9 cellular contexts compared by ENCODE assay signal in the genomic region with DNA sequence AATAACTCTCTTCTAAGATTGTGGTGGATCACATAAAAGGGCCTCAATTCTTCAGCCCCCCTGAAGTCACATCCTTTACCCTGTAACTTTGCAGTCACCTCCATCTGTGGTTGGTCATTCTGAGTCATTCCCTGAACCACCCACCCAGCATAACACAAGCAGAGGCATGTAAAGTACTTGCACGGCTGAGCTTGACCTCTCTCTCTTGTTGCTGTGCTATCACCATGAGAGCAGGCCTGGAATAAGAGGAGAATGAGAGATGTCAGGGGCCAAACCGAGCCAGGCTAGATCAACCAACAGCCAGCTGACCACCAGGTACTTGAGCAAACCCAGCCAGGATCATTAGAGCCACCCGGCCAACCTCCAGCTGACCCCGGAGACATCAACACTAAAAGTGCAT. TPM values are rescaled to one million over a fixed set of nuclear protein-coding genes. Genes with fewer than 3 reads are reported as not detected.
DNase-seq lines count a peak whose midpoint lies in the region; ATAC-seq and TF ChIP-seq lines count a peak whose summit lies in the region.
"Had no signal": no experiment of that assay in that cellular context is flagged by ENCODE, and none has a peak within 500 bp of the region (broad histone marks: within the 10 kb centered on the region; RNA-seq: fewer than 3 reads in every experiment).

No MANE protein-coding gene starts in this region.

- no peak overlapping the region for H3K9ac ChIP-seq in adipocyte (ENCODE audit: low read length)

- no peak for TF ChIP-seq CTCF in dorsolateral prefrontal cortex (IDR thresholded peaks at IDR 0.05 in 54 of 56, conservative IDR thresholded peaks at IDR 0.05 in 2 of 56; ENCODE audit: low read depth in 1 of 56, partially characterized antibody in 56 of 56)

- intact Hi-C loops in dorsolateral prefrontal cortex (cut with DNase I): no loop called here

- no peaks in the 10 kb centered on the region for H3K36me3 ChIP-seq in adipocyte (ENCODE audit: control insufficient read depth, insufficient read depth, low read length, severe bottlenecking)

- CTCF ChIA-PET in HEK293T (lab: Yijun Ruan, JAX): interaction anchor here (1.3 kb wide), 1 partner anchor 13 kb away, joined by 4 read pairs; the partner anchor contains the start of gene STK17A

- H3K27ac ChIP-seq in dorsolateral prefrontal cortex: no peak overlapping the region
- H3K27ac ChIP-seq: VCaP had no signal

- no peak for DNase-seq in activated T-cell treated with anti-CD3 and anti-CD28 coated beads, Interleukin-2, amount 50 U/mL, for 72 hours
- DNase-seq in activated T-cell treated with anti-CD3 and anti-CD28 coated beads for 4 hours: no peak
- DNase-seq in adipocyte (ENCODE audit: low read depth): peak; percentile 28
- DNase-seq in stromal cell of bone marrow (ENCODE audit: low read depth): peak; percentile 65
- DNase-seq in dorsolateral prefrontal cortex: no peak
- DNase-seq in HEK293T (ENCODE audit: extremely low spot score): no peak
- no peak for DNase-seq in NCI-H526 (lab: John Stamatoyannopoulos, UW)

- H3K4me3 ChIP-seq in adipocyte (ENCODE audit: low read length) (no peak overlapping the region), dorsolateral prefrontal cortex (no peak overlapping the region)

- POLR2A ChIA-PET in HEK293T (lab: Yijun Ruan, JAX): no interaction called here

- H3K9me3 ChIP-seq in adipocyte (ENCODE audit: control insufficient read depth, low read length): no peaks in the 10 kb centered on the region

- H3K36me3 Mint-ChIP-seq in activated T-cell treated with anti-CD3 and anti-CD28 coated beads, Interleukin-2, amount 50 U/mL, for 72 hours (ENCODE audit: insufficient read depth in 2 of 2): no peaks in the 10 kb centered on the region

- ATAC-seq in activated T-cell treated with anti-CD3 and anti-CD28 coated beads, Interleukin-2, amount 50 U/mL, for 72 hours (replicated peaks in 1 of 2): peak; percentile 52 to 59
- peak; percentile 49 for ATAC-seq in HG03064 (IDR thresholded peaks at IDR 0.05; ENCODE audit: low read depth, unreplicated experiment)

- H3K9me3 Mint-ChIP-seq in activated T-cell treated with anti-CD3 and anti-CD28 coated beads, Interleukin-2, amount 50 U/mL, for 72 hours: no peaks in the 10 kb centered on the region

- H3K4me1 ChIP-seq in adipocyte (ENCODE audit: control insufficient read depth, insufficient read depth, low read length): peaks cover 14% of the 10 kb centered on the region

- H3K27me3 Mint-ChIP-seq in activated T-cell treated with anti-CD3 and anti-CD28 coated beads, Interleukin-2, amount 50 U/mL, for 72 hours (ENCODE audit: low read depth): peaks cover 10% of the 10 kb centered on the region

- no peak overlapping the region for H3K27ac Mint-ChIP-seq in activated T-cell treated with anti-CD3 and anti-CD28 coated beads, Interleukin-2, amount 50 U/mL, for 72 hours

- H3K27me3 ChIP-seq in adipocyte (replicated peaks; ENCODE audit: control insufficient read depth, insufficient read depth, low read length) (no peaks in the 10 kb centered on the region), dorsolateral prefrontal cortex (no peaks in the 10 kb centered on the region)

- H3K4me1 Mint-ChIP-seq in activated T-cell treated with anti-CD3 and anti-CD28 coated beads, Interleukin-2, amount 50 U/mL, for 72 hours (ENCODE audit: low read depth): peaks cover 41% of the 10 kb centered on the region

- H3K4me3 Mint-ChIP-seq in activated T-cell treated with anti-CD3 and anti-CD28 coated beads, Interleukin-2, amount 50 U/mL, for 72 hours: no peak overlapping the region

TF ChIP-seq in HEK293T, 16 proteins besides CTCF, POLR2A, EP300 and RAD21:
- TF ChIP-seq HDGF (IDR thresholded peaks at IDR 0.05; ENCODE audit: borderline replicate concordance) (no peak), FOXK2 (IDR thresholded peaks at IDR 0.05) (no peak), L3MBTL2 (conservative IDR thresholded peaks at IDR 0.05) (no peak), BHLHE40 (IDR thresholded peaks at IDR 0.05; ENCODE audit: borderline replicate concordance) (no peak)

RNA-seq across cellular contexts. Expression of gene STK17A, which starts 13.5 kb away (rescaled TPM):
- total RNA-seq in activated T-cell treated with anti-CD3 and anti-CD28 coated beads, Interleukin-2, amount 50 U/mL, for 72 hours: 10 to 100 TPM; 49.2 to 56.4 TPM
- 10 to 100 TPM in 68 of 120 experiments, 1 to 10 TPM in 52; 6.3 to 23.7 (median 10.4) TPM for total RNA-seq in dorsolateral prefrontal cortex

Comparison
In these comparisons a context has a peak if more than half of its experiments do, and no peak if none do; other contexts are left out.
1. DNase-seq: peak in adipocyte (single experiment) and stromal cell of bone marrow (single experiment); none in activated T-cell treated with anti-CD3 and anti-CD28 coated beads, Interleukin-2, amount 50 U/mL, for 72 hours (0 of 2), activated T-cell treated with anti-CD3 and anti-CD28 coated beads for 4 hours (single experiment), dorsolateral prefrontal cortex (0 of 10), HEK293T (single experiment) and NCI-H526 (0 of 2).